1 cellular context compared by ENCODE assay signal in the genomic region with DNA sequence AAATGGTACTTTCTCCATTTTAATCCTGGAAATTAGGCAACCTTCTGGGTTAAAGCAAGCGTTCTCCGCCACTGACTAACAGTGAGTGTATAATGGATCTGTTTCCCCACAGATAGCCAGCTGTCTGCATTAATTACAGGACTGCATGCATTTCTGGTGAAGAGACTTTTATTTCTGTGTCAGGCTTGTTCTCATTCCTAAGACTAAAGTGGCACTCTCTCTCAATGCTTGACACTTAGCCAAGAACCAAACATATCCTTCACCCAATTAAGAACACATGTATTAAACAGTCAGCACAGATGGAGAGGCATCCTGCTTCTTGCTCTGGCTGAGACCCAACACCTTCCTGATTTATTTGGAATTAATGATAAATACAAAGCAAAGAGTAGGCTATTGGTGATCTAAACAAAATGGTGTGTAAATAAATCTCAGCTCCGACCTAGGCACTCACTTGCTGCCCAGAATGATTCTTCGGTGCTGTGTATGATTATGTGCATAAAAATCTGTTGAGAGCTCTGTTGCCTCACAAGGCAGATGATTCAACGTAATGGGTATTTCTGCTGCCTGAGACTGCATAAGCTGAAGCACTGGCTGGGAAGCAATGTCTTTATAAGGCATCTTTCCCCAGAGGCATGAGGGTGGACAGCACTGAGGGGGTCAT.
TF ChIP-seq lines count a peak whose summit lies in the region.

No MANE protein-coding gene starts in this region.

TF ChIP-seq in A549, 52 proteins besides CTCF, POLR2A, EP300 and RAD21 (continued from another document):
- TF ChIP-seq, protein P1, sequence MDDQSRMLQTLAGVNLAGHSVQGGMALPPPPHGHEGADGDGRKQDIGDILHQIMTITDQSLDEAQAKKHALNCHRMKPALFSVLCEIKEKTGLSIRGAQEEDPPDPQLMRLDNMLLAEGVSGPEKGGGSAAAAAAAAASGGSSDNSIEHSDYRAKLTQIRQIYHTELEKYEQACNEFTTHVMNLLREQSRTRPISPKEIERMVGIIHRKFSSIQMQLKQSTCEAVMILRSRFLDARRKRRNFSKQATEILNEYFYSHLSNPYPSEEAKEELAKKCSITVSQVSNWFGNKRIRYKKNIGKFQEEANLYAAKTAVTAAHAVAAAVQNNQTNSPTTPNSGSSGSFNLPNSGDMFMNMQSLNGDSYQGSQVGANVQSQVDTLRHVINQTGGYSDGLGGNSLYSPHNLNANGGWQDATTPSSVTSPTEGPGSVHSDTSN (IDR thresholded peaks at IDR 0.05) = no peak
- no peak for TF ChIP-seq RFX5 (IDR thresholded peaks at IDR 0.05)
- no peak for TF ChIP-seq HOXB13 (CRISPR knock-in tag; IDR thresholded peaks at IDR 0.05; ENCODE audit: low read depth)
- TF ChIP-seq POLR2AphosphoS2 (conservative IDR thresholded peaks at IDR 0.05; ENCODE audit: low read length) = no peak
- TF ChIP-seq, protein P2, sequence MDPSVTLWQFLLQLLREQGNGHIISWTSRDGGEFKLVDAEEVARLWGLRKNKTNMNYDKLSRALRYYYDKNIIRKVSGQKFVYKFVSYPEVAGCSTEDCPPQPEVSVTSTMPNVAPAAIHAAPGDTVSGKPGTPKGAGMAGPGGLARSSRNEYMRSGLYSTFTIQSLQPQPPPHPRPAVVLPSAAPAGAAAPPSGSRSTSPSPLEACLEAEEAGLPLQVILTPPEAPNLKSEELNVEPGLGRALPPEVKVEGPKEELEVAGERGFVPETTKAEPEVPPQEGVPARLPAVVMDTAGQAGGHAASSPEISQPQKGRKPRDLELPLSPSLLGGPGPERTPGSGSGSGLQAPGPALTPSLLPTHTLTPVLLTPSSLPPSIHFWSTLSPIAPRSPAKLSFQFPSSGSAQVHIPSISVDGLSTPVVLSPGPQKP (IDR thresholded peaks at IDR 0.05; ENCODE audit: low read depth, low read length) = no peak
- TF ChIP-seq EHMT2 (IDR thresholded peaks at IDR 0.05; ENCODE audit: low read depth) = no peak
- TF ChIP-seq MAFK (IDR thresholded peaks at IDR 0.05; ENCODE audit: partially characterized antibody) = no peak
- no peak for TF ChIP-seq RARB (CRISPR knock-in tag; IDR thresholded peaks at IDR 0.05)
- TF ChIP-seq HDAC2 (IDR thresholded peaks at IDR 0.05) = no peak
- TF ChIP-seq RCOR1 (IDR thresholded peaks at IDR 0.05; ENCODE audit: low read depth, low read length) = no peak
- TF ChIP-seq FOSL2 (IDR thresholded peaks at IDR 0.05) = no peak
- TF ChIP-seq FOSL2 (CRISPR knock-in tag; IDR thresholded peaks at IDR 0.05) = no peak
TF ChIP-seq in A549: peak in this region for 0.
